Comparison of ENCODE assay signal across 10 cellular contexts in genomic region chr13:92838786-92839185, GRCh38.
DNase-seq lines count a peak whose midpoint lies in the region; ATAC-seq and TF ChIP-seq lines count a peak whose summit lies in the region.
"Had no signal": no experiment of that assay in that cellular context is flagged by ENCODE, and none has a peak within 500 bp of the region (broad histone marks: within the 10 kb centered on the region; RNA-seq: fewer than 3 reads in every experiment).

No MANE protein-coding gene starts in this region.

- DNase-seq in brain pericyte (ENCODE audit: low read depth, low spot score) (peak; percentile 20), retinal pigment epithelial cell (ENCODE audit: low read depth) (peak; percentile 96), NCI-H510A treated with DMSO at 0.1 percent for 48 hours (lab: John Stamatoyannopoulos, UW) (no peak)
- no peak for DNase-seq in activated naive CD4-positive, alpha-beta T cell treated with anti-CD3 and anti-CD28 coated beads, Interleukin-2, amount 50 U/mL, for 16 hours
- DNase-seq: activated CD4-positive, CD25-positive, alpha-beta regulatory T cell; activated effector memory CD4-positive, alpha-beta T cell treated with anti-CD3 and anti-CD28 coated beads, Interleukin-2, amount 50 U/mL, for 16 hours had no signal

- ATAC-seq in GM18520 (IDR thresholded peaks at IDR 0.05; ENCODE audit: unreplicated experiment), result peak; percentile 61
- peak; percentile 51 for ATAC-seq in HG03571 (IDR thresholded peaks at IDR 0.05; ENCODE audit: unreplicated experiment)
- ATAC-seq in GM19328 (IDR thresholded peaks at IDR 0.05; ENCODE audit: unreplicated experiment), result no peak
- no peak for ATAC-seq in GM21360 (IDR thresholded peaks at IDR 0.05; ENCODE audit: unreplicated experiment)

- no peak overlapping the region for H3K4me3 ChIP-seq in retinal pigment epithelial cell (ENCODE audit: low read length)

- TF ChIP-seq CTCF in retinal pigment epithelial cell (conservative IDR thresholded peaks at IDR 0.05; ENCODE audit: low read depth, low read length), result no peak

Comparison
In these comparisons a context has a peak if more than half of its experiments do, and no peak if none do; other contexts are left out.
1. ATAC-seq: peak in GM18520 (single experiment) and HG03571 (single experiment); none in GM19328 (single experiment) and GM21360 (single experiment).
2. DNase-seq: peak in brain pericyte (single experiment) and retinal pigment epithelial cell (single experiment); none in NCI-H510A treated with DMSO at 0.1 percent for 48 hours (single experiment) and activated naive CD4-positive, alpha-beta T cell treated with anti-CD3 and anti-CD28 coated beads, Interleukin-2, amount 50 U/mL, for 16 hours (single experiment).